In genomic region chr19:33407140-33407551, GRCh38 we compare ENCODE assay signal across 12 cellular contexts. TPM values are rescaled to one million over a fixed set of nuclear protein-coding genes. Genes with fewer than 3 reads are reported as not detected.
DNase-seq lines count a peak whose midpoint lies in the region; ATAC-seq and TF ChIP-seq lines count a peak whose summit lies in the region.
"Had no signal": no experiment of that assay in that cellular context is flagged by ENCODE, and none has a peak within 500 bp of the region (broad histone marks: within the 10 kb centered on the region; RNA-seq: fewer than 3 reads in every experiment).

No MANE protein-coding gene starts in this region.

- H3K27ac ChIP-seq in DOHH2 (ENCODE audit: low read depth, low read length) (no peak overlapping the region), osteoblast (ENCODE audit: low read depth, low read length) (no peak overlapping the region)
- H3K27ac ChIP-seq: ovary had no signal

- no peak for TF ChIP-seq RAD21 in Ishikawa (IDR thresholded peaks at IDR 0.05; ENCODE audit: low read depth)

- H3K9me2 ChIP-seq in DOHH2 (replicated peaks; ENCODE audit: control insufficient read depth, low read length) = no peaks in the 10 kb centered on the region

- TF ChIP-seq EP300 in Ishikawa (IDR thresholded peaks at IDR 0.05; ENCODE audit: borderline replicate concordance) = no peak

- no peak overlapping the region for H3K4me2 ChIP-seq in DOHH2 (ENCODE audit: low read length)
- no peak overlapping the region for H3K4me2 ChIP-seq in osteoblast (ENCODE audit: insufficient read depth, low read length)

- no peaks in the 10 kb centered on the region for H3K36me3 Mint-ChIP-seq in effector memory CD8-positive, alpha-beta T cell (ENCODE audit: insufficient read depth)
- H3K36me3 Mint-ChIP-seq: activated naive CD4-positive, alpha-beta T cell treated with anti-CD3 and anti-CD28 coated beads, Interleukin-2, amount 10 ng/mL, durations not matched to agents 7 days and 5 days; CD4-positive, CD25-positive, alpha-beta regulatory T cell had no signal

- H3K79me2 ChIP-seq in DOHH2 (ENCODE audit: control insufficient read depth, low read length) = no peaks in the 10 kb centered on the region
- no peaks in the 10 kb centered on the region for H3K79me2 ChIP-seq in osteoblast (ENCODE audit: insufficient read depth, low read length)

- H3K27ac Mint-ChIP-seq in effector memory CD8-positive, alpha-beta T cell = no peak overlapping the region
- H3K27ac Mint-ChIP-seq: activated naive CD4-positive, alpha-beta T cell treated with anti-CD3 and anti-CD28 coated beads, Interleukin-2, amount 10 ng/mL, durations not matched to agents 7 days and 5 days; CD4-positive, CD25-positive, alpha-beta regulatory T cell had no signal

- TF ChIP-seq CTCF in DOHH2 (IDR thresholded peaks at IDR 0.05; ENCODE audit: low read depth, low read length, poor library complexity, severe bottlenecking) = peak; percentile 33
- TF ChIP-seq CTCF in osteoblast (IDR thresholded peaks at IDR 0.05; ENCODE audit: extremely low read depth, low read depth, low read length) = no peak

- H3K4me1 ChIP-seq in DOHH2 (ENCODE audit: control insufficient read depth, low read length) (no peaks in the 10 kb centered on the region), osteoblast (ENCODE audit: insufficient read depth, low read length) (no peaks in the 10 kb centered on the region)

- H3K27me3 ChIP-seq in DOHH2 (ENCODE audit: control insufficient read depth, low read length) = no peaks in the 10 kb centered on the region
- no peaks in the 10 kb centered on the region for H3K27me3 ChIP-seq in osteoblast (ENCODE audit: insufficient read depth, low read length)
- H3K27me3 ChIP-seq: dorsolateral prefrontal cortex, ovary had no signal

- H3K4me3 Mint-ChIP-seq in effector memory CD8-positive, alpha-beta T cell = no peak overlapping the region
- H3K4me3 Mint-ChIP-seq: activated naive CD4-positive, alpha-beta T cell treated with anti-CD3 and anti-CD28 coated beads, Interleukin-2, amount 10 ng/mL, durations not matched to agents 7 days and 5 days; CD4-positive, CD25-positive, alpha-beta regulatory T cell had no signal

- no peak overlapping the region for H2AFZ ChIP-seq in osteoblast (ENCODE audit: low read length)

- H3K36me3 ChIP-seq in DOHH2 (ENCODE audit: control insufficient read depth, low read length) = no peaks in the 10 kb centered on the region
- no peaks in the 10 kb centered on the region for H3K36me3 ChIP-seq in osteoblast (ENCODE audit: insufficient read depth, low read length)
- H3K36me3 ChIP-seq: ovary had no signal

- no peaks in the 10 kb centered on the region for H3K9me3 Mint-ChIP-seq in effector memory CD8-positive, alpha-beta T cell
- H3K9me3 Mint-ChIP-seq: activated naive CD4-positive, alpha-beta T cell treated with anti-CD3 and anti-CD28 coated beads, Interleukin-2, amount 10 ng/mL, durations not matched to agents 7 days and 5 days; CD4-positive, CD25-positive, alpha-beta regulatory T cell had no signal

- no peaks in the 10 kb centered on the region for H3K27me3 Mint-ChIP-seq in effector memory CD8-positive, alpha-beta T cell
- H3K27me3 Mint-ChIP-seq: activated naive CD4-positive, alpha-beta T cell treated with anti-CD3 and anti-CD28 coated beads, Interleukin-2, amount 10 ng/mL, durations not matched to agents 7 days and 5 days; CD4-positive, CD25-positive, alpha-beta regulatory T cell had no signal

- DNase-seq in effector memory CD8-positive, alpha-beta T cell = no peak
- DNase-seq in osteoblast (ENCODE audit: insufficient read length, low spot score, missing footprints) (peak; percentile 55), hippocampal formation (lab: John Stamatoyannopoulos, UW) (no peak), inferior parietal cortex (ENCODE audit: extremely low spot score) (no peak)
- no peak for DNase-seq in stimulated activated naive CD8-positive, alpha-beta T cell treated with anti-CD3 and anti-CD28 coated beads, Interleukin-15, Interleukin-2, amounts not matched to agents 100 U/mL and 50 U/mL, for 24 hours
- DNase-seq: kidney glomerular epithelial cell had no signal

- peak; percentile 21 for ATAC-seq in effector memory CD8-positive, alpha-beta T cell (replicated peaks)
- no peak for ATAC-seq in stimulated activated naive CD8-positive, alpha-beta T cell treated with anti-CD3 and anti-CD28 coated beads, Interleukin-15, Interleukin-2, amounts not matched to agents 100 U/mL and 50 U/mL, for 24 hours

- H3K9me3 ChIP-seq in DOHH2 (ENCODE audit: control insufficient read depth, insufficient read depth, low read length) = no peaks in the 10 kb centered on the region
- no peaks in the 10 kb centered on the region for H3K9me3 ChIP-seq in osteoblast (ENCODE audit: low read depth, low read length)
- H3K9me3 ChIP-seq: ovary had no signal

- no peaks in the 10 kb centered on the region for H3K4me1 Mint-ChIP-seq in effector memory CD8-positive, alpha-beta T cell (ENCODE audit: low read depth in 2 of 2)
- H3K4me1 Mint-ChIP-seq: activated naive CD4-positive, alpha-beta T cell treated with anti-CD3 and anti-CD28 coated beads, Interleukin-2, amount 10 ng/mL, durations not matched to agents 7 days and 5 days had no signal

- no peaks in the 10 kb centered on the region for H4K20me1 ChIP-seq in DOHH2 (ENCODE audit: control insufficient read depth, insufficient read depth, low read depth, low read length)
- H4K20me1 ChIP-seq in osteoblast (ENCODE audit: insufficient read depth, low read length) = peaks cover 9% of the 10 kb centered on the region

- no peak overlapping the region for H3K4me3 ChIP-seq in DOHH2 (ENCODE audit: low read length)
- no peak overlapping the region for H3K4me3 ChIP-seq in osteoblast (ENCODE audit: insufficient read depth, low read length)
- H3K4me3 ChIP-seq: dorsolateral prefrontal cortex, ovary had no signal

- H3F3A ChIP-seq in DOHH2 (ENCODE audit: control insufficient read depth, insufficient read depth) = no peaks in the 10 kb centered on the region

TF ChIP-seq in Ishikawa, 13 proteins besides CTCF, POLR2A, EP300 and RAD21:
- no peak for TF ChIP-seq CREB1 (IDR thresholded peaks at IDR 0.05; ENCODE audit: low read depth)
- TF ChIP-seq, protein P1, sequence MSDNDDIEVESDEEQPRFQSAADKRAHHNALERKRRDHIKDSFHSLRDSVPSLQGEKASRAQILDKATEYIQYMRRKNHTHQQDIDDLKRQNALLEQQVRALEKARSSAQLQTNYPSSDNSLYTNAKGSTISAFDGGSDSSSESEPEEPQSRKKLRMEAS (IDR thresholded peaks at IDR 0.05) = no peak
- TF ChIP-seq EGR1 (IDR thresholded peaks at IDR 0.05) = no peak
- no peak for TF ChIP-seq CEBPB (IDR thresholded peaks at IDR 0.05)
- 0 out of 2 replicates have a peak, but pooled peaks have one; percentile 14 for TF ChIP-seq ZBTB7A (IDR thresholded peaks at IDR 0.05; ENCODE audit: low read depth)

RNA-seq across cellular contexts. Expression of gene CEBPG, which starts 33.6 kb away (rescaled TPM):
- 31.5 and 35.5 TPM in 2 replicates for total RNA-seq in osteoblast
